In the genomic region with DNA sequence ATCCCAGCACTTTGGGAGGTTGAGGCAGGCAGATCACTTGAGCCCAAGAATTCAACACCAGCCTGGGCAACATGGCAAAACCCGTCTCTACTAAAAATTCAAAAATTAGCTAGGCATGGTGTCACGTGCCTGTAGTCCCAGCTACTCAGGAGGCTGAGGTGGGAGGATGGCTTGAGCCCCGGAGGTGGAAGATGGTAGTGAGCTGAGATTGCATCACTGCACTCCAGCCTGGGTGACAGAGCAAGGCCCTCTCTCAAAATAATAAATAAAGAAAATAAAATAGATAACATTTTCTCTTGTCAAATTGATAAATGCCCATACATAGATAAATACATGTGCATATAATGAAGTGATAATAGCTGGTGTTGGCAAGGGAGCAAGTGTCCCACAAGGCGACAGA, we compare ENCODE assay signal across 2 cellular contexts.
TF ChIP-seq lines count a peak whose summit lies in the region.

No MANE protein-coding gene starts in this region.

TF ChIP-seq in H1, 55 proteins besides CTCF, POLR2A, EP300 and RAD21:
- TF ChIP-seq EZH2 (IDR thresholded peaks at IDR 0.05; ENCODE audit: low read depth, low read length, severe bottlenecking), result no peak
- TF ChIP-seq TBP (IDR thresholded peaks at IDR 0.05; ENCODE audit: low read depth, low read length), result no peak
- no peak for TF ChIP-seq ZNF274 (IDR thresholded peaks at IDR 0.05; ENCODE audit: borderline replicate concordance, extremely low read depth, low read length)
- peak; percentile 82 for TF ChIP-seq CEBPB (IDR thresholded peaks at IDR 0.05; ENCODE audit: low read depth, low read length)
- no peak for TF ChIP-seq JUN (IDR thresholded peaks at IDR 0.05; ENCODE audit: low read depth, low read length)

TF ChIP-seq in GM23338, 12 proteins besides CTCF, POLR2A, EP300 and RAD21:
- no peak for TF ChIP-seq EZH2 (IDR thresholded peaks at IDR 0.05; ENCODE audit: low read depth, unreplicated experiment)
- TF ChIP-seq NANOG (IDR thresholded peaks at IDR 0.05; ENCODE audit: borderline replicate concordance), result no peak
- TF ChIP-seq JUNB (IDR thresholded peaks at IDR 0.05; ENCODE audit: unreplicated experiment), result no peak
- no peak for TF ChIP-seq POLR2AphosphoS5 (IDR thresholded peaks at IDR 0.05; ENCODE audit: low read depth)
- no peak for TF ChIP-seq STAT1 (IDR thresholded peaks at IDR 0.05; ENCODE audit: unreplicated experiment)
- TF ChIP-seq ZNF114 (CRISPR knock-in tag; IDR thresholded peaks at IDR 0.05), result no peak
- TF ChIP-seq, protein P1, sequence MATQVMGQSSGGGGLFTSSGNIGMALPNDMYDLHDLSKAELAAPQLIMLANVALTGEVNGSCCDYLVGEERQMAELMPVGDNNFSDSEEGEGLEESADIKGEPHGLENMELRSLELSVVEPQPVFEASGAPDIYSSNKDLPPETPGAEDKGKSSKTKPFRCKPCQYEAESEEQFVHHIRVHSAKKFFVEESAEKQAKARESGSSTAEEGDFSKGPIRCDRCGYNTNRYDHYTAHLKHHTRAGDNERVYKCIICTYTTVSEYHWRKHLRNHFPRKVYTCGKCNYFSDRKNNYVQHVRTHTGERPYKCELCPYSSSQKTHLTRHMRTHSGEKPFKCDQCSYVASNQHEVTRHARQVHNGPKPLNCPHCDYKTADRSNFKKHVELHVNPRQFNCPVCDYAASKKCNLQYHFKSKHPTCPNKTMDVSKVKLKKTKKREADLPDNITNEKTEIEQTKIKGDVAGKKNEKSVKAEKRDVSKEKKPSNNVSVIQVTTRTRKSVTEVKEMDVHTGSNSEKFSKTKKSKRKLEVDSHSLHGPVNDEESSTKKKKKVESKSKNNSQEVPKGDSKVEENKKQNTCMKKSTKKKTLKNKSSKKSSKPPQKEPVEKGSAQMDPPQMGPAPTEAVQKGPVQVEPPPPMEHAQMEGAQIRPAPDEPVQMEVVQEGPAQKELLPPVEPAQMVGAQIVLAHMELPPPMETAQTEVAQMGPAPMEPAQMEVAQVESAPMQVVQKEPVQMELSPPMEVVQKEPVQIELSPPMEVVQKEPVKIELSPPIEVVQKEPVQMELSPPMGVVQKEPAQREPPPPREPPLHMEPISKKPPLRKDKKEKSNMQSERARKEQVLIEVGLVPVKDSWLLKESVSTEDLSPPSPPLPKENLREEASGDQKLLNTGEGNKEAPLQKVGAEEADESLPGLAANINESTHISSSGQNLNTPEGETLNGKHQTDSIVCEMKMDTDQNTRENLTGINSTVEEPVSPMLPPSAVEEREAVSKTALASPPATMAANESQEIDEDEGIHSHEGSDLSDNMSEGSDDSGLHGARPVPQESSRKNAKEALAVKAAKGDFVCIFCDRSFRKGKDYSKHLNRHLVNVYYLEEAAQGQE (IDR thresholded peaks at IDR 0.05; ENCODE audit: unreplicated experiment), result no peak
- TF ChIP-seq, protein P2, sequence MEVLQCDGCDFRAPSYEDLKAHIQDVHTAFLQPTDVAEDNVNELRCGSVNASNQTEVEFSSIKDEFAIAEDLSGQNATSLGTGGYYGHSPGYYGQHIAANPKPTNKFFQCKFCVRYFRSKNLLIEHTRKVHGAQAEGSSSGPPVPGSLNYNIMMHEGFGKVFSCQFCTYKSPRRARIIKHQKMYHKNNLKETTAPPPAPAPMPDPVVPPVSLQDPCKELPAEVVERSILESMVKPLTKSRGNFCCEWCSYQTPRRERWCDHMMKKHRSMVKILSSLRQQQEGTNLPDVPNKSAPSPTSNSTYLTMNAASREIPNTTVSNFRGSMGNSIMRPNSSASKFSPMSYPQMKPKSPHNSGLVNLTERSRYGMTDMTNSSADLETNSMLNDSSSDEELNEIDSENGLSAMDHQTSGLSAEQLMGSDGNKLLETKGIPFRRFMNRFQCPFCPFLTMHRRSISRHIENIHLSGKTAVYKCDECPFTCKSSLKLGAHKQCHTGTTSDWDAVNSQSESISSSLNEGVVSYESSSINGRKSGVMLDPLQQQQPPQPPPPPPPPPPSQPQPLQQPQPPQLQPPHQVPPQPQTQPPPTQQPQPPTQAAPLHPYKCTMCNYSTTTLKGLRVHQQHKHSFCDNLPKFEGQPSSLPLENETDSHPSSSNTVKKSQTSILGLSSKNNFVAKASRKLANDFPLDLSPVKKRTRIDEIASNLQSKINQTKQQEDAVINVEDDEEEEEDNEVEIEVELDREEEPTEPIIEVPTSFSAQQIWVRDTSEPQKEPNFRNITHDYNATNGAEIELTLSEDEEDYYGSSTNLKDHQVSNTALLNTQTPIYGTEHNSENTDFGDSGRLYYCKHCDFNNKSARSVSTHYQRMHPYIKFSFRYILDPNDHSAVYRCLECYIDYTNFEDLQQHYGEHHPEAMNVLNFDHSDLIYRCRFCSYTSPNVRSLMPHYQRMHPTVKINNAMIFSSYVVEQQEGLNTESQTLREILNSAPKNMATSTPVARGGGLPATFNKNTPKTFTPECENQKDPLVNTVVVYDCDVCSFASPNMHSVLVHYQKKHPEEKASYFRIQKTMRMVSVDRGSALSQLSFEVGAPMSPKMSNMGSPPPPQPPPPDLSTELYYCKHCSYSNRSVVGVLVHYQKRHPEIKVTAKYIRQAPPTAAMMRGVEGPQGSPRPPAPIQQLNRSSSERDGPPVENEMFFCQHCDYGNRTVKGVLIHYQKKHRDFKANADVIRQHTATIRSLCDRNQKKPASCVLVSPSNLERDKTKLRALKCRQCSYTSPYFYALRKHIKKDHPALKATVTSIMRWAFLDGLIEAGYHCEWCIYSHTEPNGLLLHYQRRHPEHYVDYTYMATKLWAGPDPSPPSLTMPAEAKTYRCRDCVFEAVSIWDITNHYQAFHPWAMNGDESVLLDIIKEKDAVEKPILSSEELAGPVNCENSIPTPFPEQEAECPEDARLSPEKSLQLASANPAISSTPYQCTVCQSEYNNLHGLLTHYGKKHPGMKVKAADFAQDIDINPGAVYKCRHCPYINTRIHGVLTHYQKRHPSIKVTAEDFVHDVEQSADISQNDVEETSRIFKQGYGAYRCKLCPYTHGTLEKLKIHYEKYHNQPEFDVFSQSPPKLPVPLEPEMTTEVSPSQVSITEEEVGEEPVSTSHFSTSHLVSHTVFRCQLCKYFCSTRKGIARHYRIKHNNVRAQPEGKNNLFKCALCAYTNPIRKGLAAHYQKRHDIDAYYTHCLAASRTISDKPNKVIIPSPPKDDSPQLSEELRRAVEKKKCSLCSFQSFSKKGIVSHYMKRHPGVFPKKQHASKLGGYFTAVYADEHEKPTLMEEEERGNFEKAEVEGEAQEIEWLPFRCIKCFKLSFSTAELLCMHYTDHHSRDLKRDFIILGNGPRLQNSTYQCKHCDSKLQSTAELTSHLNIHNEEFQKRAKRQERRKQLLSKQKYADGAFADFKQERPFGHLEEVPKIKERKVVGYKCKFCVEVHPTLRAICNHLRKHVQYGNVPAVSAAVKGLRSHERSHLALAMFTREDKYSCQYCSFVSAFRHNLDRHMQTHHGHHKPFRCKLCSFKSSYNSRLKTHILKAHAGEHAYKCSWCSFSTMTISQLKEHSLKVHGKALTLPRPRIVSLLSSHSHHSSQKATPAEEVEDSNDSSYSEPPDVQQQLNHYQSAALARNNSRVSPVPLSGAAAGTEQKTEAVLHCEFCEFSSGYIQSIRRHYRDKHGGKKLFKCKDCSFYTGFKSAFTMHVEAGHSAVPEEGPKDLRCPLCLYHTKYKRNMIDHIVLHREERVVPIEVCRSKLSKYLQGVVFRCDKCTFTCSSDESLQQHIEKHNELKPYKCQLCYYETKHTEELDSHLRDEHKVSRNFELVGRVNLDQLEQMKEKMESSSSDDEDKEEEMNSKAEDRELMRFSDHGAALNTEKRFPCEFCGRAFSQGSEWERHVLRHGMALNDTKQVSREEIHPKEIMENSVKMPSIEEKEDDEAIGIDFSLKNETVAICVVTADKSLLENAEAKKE (CRISPR knock-in tag; IDR thresholded peaks at IDR 0.05), result no peak
- TF ChIP-seq, protein P3, sequence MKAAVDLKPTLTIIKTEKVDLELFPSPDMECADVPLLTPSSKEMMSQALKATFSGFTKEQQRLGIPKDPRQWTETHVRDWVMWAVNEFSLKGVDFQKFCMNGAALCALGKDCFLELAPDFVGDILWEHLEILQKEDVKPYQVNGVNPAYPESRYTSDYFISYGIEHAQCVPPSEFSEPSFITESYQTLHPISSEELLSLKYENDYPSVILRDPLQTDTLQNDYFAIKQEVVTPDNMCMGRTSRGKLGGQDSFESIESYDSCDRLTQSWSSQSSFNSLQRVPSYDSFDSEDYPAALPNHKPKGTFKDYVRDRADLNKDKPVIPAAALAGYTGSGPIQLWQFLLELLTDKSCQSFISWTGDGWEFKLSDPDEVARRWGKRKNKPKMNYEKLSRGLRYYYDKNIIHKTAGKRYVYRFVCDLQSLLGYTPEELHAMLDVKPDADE (IDR thresholded peaks at IDR 0.05), result no peak
